ENCODE assay signal across 22 cellular contexts in the genomic region with DNA sequence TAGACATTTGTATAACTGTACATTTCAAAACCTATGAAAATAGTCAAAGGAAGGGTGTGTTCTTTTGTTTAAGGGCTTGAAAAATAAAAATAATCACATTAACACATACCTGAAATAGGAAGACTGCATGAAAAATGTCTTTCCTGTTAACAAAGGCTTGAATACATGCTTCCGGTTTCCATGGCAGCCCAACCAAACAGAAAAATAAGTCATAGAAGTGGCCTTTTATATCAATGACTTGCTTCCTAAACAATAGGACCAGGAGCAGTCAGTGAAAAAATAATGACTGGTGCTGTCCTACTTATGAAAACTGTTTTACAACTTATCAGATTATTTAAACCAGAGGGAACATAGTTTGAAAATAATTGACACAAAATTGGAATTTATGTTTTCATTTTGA.
DNase-seq lines count a peak whose midpoint lies in the region; ATAC-seq, FAIRE-seq and TF ChIP-seq lines count a peak whose summit lies in the region.
"Had no signal": no experiment of that assay in that cellular context is flagged by ENCODE, and none has a peak within 500 bp of the region (broad histone marks: within the 10 kb centered on the region; RNA-seq: fewer than 3 reads in every experiment).

No MANE protein-coding gene starts in this region.

- in situ Hi-C loops in HepG2 (cut with HindIII; ENCODE audit: extremely low pct_ligation_motif_present, low pct_unique_long_range_greater_than_20kb), result no loop called here

- TF ChIP-seq EP300 in HepG2 (IDR thresholded peaks at IDR 0.05; ENCODE audit: low read depth in 2 of 2, low read length in 2 of 2), result no peak
- TF ChIP-seq EP300 in HepG2 (CRISPR knock-in tag; IDR thresholded peaks at IDR 0.05; ENCODE audit: borderline replicate concordance), result no peak

- intact Hi-C loops in HepG2 (cut with micrococcal nuclease; ENCODE audit: unreplicated experiment), result no loop called here
- intact Hi-C loops in PC-9 (cut with micrococcal nuclease; ENCODE audit: unreplicated experiment), result no loop called here

- TSS peak; percentile 4 for BruUV-seq in HepG2 (replicated peaks; lab: Mats Ljungman, UMichigan)
- BruUV-seq in PC-9 (replicated peaks; lab: Mats Ljungman, UMichigan), result no TSS peak

- no peak for TF ChIP-seq POLR2A in HepG2 (IDR thresholded peaks at IDR 0.05; ENCODE audit: insufficient read depth in 1 of 2, low read depth in 2 of 2, low read length in 2 of 2)
- no peak for TF ChIP-seq POLR2A in H54 (IDR thresholded peaks at IDR 0.05; ENCODE audit: low read depth, low read length)

- POLR2A ChIA-PET in HepG2 (lab: Yijun Ruan, JAX), result no interaction called here
- POLR2A ChIA-PET in PC-9 (lab: Charles Lee; ENCODE audit: unreplicated experiment), result no interaction called here

- no peak for ATAC-seq in HepG2
- ATAC-seq: effector memory CD8-positive, alpha-beta T cell; GM23338; stimulated activated naive CD8-positive, alpha-beta T cell treated with anti-CD3 and anti-CD28 coated beads, Interleukin-15, Interleukin-2, amounts not matched to agents 100 U/mL and 50 U/mL, for 24 hours had no signal

- 93% methylated on average over 1 of the region's 1 CpG for whole genome bisulfite sequencing in HepG2 (ENCODE audit: low lambda C conversion rate)

- H3K4me2 ChIP-seq in astrocyte (ENCODE audit: low read length) (no peak overlapping the region), HepG2 (ENCODE audit: low read depth, low read length) (no peak overlapping the region), PC-9 (no peak overlapping the region)
- H3K4me2 ChIP-seq: GM23338 had no signal

- TF ChIP-seq CTCF in astrocyte (IDR thresholded peaks at IDR 0.05; ENCODE audit: insufficient read depth, low read depth, low read length) (no peak), HepG2 (CRISPR knock-in tag; IDR thresholded peaks at IDR 0.05) (no peak), PC-9 (conservative IDR thresholded peaks at IDR 0.05) (no peak)

- no peaks in the 10 kb centered on the region for H3K27me3 Mint-ChIP-seq in astrocyte (ENCODE audit: low read depth, unreplicated experiment)
- H3K27me3 Mint-ChIP-seq: B cell; effector memory CD8-positive, alpha-beta T cell had no signal

- FAIRE-seq in astrocyte (lab: Jason Lieb, UNC) (no peak), HepG2 (lab: Jason Lieb, UNC) (no peak), H54 (lab: Jason Lieb, UNC) (no peak)
- FAIRE-seq: HTR-8/SVneo had no signal

- H3K4me1 ChIP-seq in astrocyte (ENCODE audit: insufficient read depth, low read length) (no peaks in the 10 kb centered on the region), HepG2 (ENCODE audit: insufficient read depth, low read length) (no peaks in the 10 kb centered on the region), PC-9 (replicated peaks; ENCODE audit: insufficient read depth) (no peaks in the 10 kb centered on the region)
- H3K4me1 ChIP-seq: transverse colon had no signal

- no peaks in the 10 kb centered on the region for H3F3A ChIP-seq in PC-9 (ENCODE audit: insufficient read depth, low read depth)

- no peaks in the 10 kb centered on the region for H3K4me1 Mint-ChIP-seq in astrocyte (ENCODE audit: low read depth, unreplicated experiment)
- H3K4me1 Mint-ChIP-seq: B cell, GM23338 had no signal

- H3K27ac ChIP-seq in astrocyte (ENCODE audit: low read depth, low read length) (no peak overlapping the region), HepG2 (ENCODE audit: extremely low read length, insufficient read depth, low read length) (no peak overlapping the region), PC-9 (no peak overlapping the region)
- H3K27ac ChIP-seq: parathyroid adenoma, transverse colon, VCaP had no signal

- H3K36me3 ChIP-seq in astrocyte (ENCODE audit: insufficient read depth, low read length) (no peaks in the 10 kb centered on the region), HepG2 (replicated peaks in 1 of 2; ENCODE audit: control insufficient read depth in 1 of 2, insufficient read depth in 2 of 2, low read length in 2 of 2) (peaks cover 4 to 6% of the 10 kb centered on the region in 2 experiments; a peak in 3 of 5 replicates), PC-9 (ENCODE audit: low read depth) (no peaks in the 10 kb centered on the region)
- H3K36me3 ChIP-seq: transverse colon had no signal

- H3K36me3 Mint-ChIP-seq in astrocyte (ENCODE audit: low read depth, unreplicated experiment), result no peaks in the 10 kb centered on the region

- CTCF ChIA-PET in HepG2 (lab: Yijun Ruan, JAX; ENCODE audit: low intra/inter-chr PET ratio, low total read pairs), result no interaction called here
- CTCF ChIA-PET in PC-9 (lab: Charles Lee), result no interaction called here

- no peak overlapping the region for H3K27ac Mint-ChIP-seq in astrocyte (ENCODE audit: unreplicated experiment)
- H3K27ac Mint-ChIP-seq: B cell, GM23338 had no signal

- no peaks in the 10 kb centered on the region for H3K9me2 ChIP-seq in PC-9 (ENCODE audit: insufficient read depth)

- H3K9ac ChIP-seq in astrocyte (ENCODE audit: low read length) (no peak overlapping the region), HepG2 (ENCODE audit: insufficient read depth, low read depth, low read length) (no peak overlapping the region)
- H3K9ac ChIP-seq: parathyroid adenoma had no signal

- H3K9me3 ChIP-seq in astrocyte (ENCODE audit: insufficient read depth, low read depth, low read length) (no peaks in the 10 kb centered on the region), HepG2 (ENCODE audit: low read length) (no peaks in the 10 kb centered on the region), PC-9 (ENCODE audit: insufficient read depth, low read depth) (no peaks in the 10 kb centered on the region)
- H3K9me3 ChIP-seq: transverse colon had no signal

- no peak overlapping the region for H3K4me3 ChIP-seq in astrocyte (ENCODE audit: insufficient read depth, low read depth, low read length)
- H3K4me3 ChIP-seq in HepG2 (replicated peaks in 1 of 3; ENCODE audit: insufficient read depth in 1 of 3, low read depth in 2 of 3, low read length in 3 of 3), result no peak overlapping the region
- H3K4me3 ChIP-seq in PC-9, result no peak overlapping the region
- H3K4me3 ChIP-seq: GM23338, lung, transverse colon had no signal

- H3K27me3 ChIP-seq in astrocyte (ENCODE audit: insufficient read depth, low read length) (no peaks in the 10 kb centered on the region), HepG2 (ENCODE audit: control insufficient read depth in 1 of 2, insufficient read depth in 2 of 2, low read length in 2 of 2) (no peaks in the 10 kb centered on the region), PC-9 (ENCODE audit: insufficient read depth, low read depth) (peaks cover 7% of the 10 kb centered on the region; the same call in 1 of the 2 replicates)
- H3K27me3 ChIP-seq: transverse colon had no signal

- H3K79me2 ChIP-seq in astrocyte (ENCODE audit: insufficient read depth, low read length), result no peaks in the 10 kb centered on the region
- no peaks in the 10 kb centered on the region for H3K79me2 ChIP-seq in HepG2 (ENCODE audit: insufficient read depth, low read length)
- no peaks in the 10 kb centered on the region for H3K79me2 ChIP-seq in PC-9 (ENCODE audit: low read depth)
- H3K79me2 ChIP-seq: parathyroid adenoma had no signal

- no peak overlapping the region for H3K4me3 Mint-ChIP-seq in astrocyte (ENCODE audit: unreplicated experiment)
- H3K4me3 Mint-ChIP-seq: B cell; effector memory CD8-positive, alpha-beta T cell; GM23338 had no signal

- H2AFZ ChIP-seq in astrocyte (ENCODE audit: low read depth, low read length) (no peak overlapping the region), HepG2 (ENCODE audit: low read length) (no peak overlapping the region), PC-9 (no peak overlapping the region)
- H2AFZ ChIP-seq: GM23338, parathyroid adenoma had no signal

- DNase-seq in EH (ENCODE audit: low read depth) (peak; percentile 46), MV-4-11 (lab: John Stamatoyannopoulos, UW) (peak; percentile 12), astrocyte (ENCODE audit: low read depth) (peak; percentile 6), HepG2 (ENCODE audit: low spot score) (peak; percentile 14), H54 (ENCODE audit: insufficient read length, low spot score) (no peak), DMS153 treated with DMSO at 0.1 percent for 48 hours (lab: John Stamatoyannopoulos, UW; ENCODE audit: unreplicated experiment) (no peak), PC-9 (no peak)
- DNase-seq: activated CD4-positive, alpha-beta T cell treated with anti-CD3 and anti-CD28 coated beads, Interleukin-2, amount 50 U/mL, for 4 hours; activated T-cell treated with anti-CD3 and anti-CD28 coated beads for 4 hours; COR-L47; effector memory CD8-positive, alpha-beta T cell; Karpas-422; NCI-H1436 treated with DMSO at 0.1 percent for 48 hours; NCI-H446; stimulated activated naive CD8-positive, alpha-beta T cell treated with anti-CD3 and anti-CD28 coated beads, Interleukin-15, Interleukin-2, amounts not matched to agents 100 U/mL and 50 U/mL, for 24 hours; transverse colon had no signal

- H3K9me3 Mint-ChIP-seq in astrocyte (ENCODE audit: unreplicated experiment), result no peaks in the 10 kb centered on the region
- H3K9me3 Mint-ChIP-seq: effector memory CD8-positive, alpha-beta T cell; GM23338 had no signal

- TF ChIP-seq RAD21 in HepG2 (CRISPR knock-in tag; IDR thresholded peaks at IDR 0.05), result no peak

- no peaks in the 10 kb centered on the region for H4K20me1 ChIP-seq in astrocyte (ENCODE audit: insufficient read depth, low read length)
- no peaks in the 10 kb centered on the region for H4K20me1 ChIP-seq in HepG2 (ENCODE audit: insufficient read depth, low read length)
- no peaks in the 10 kb centered on the region for H4K20me1 ChIP-seq in PC-9 (ENCODE audit: insufficient read depth)

TF ChIP-seq in HepG2, 621 proteins besides CTCF, POLR2A, EP300 and RAD21 (continues in another document):
- TF ChIP-seq SOX6 (IDR thresholded peaks at IDR 0.05), result no peak
- TF ChIP-seq SOX6 (CRISPR knock-in tag; IDR thresholded peaks at IDR 0.05), result no peak
- TF ChIP-seq NFE2 (CRISPR knock-in tag; IDR thresholded peaks at IDR 0.05), result no peak
- no peak for TF ChIP-seq CREM (IDR thresholded peaks at IDR 0.05)
- no peak for TF ChIP-seq CREM (CRISPR knock-in tag; IDR thresholded peaks at IDR 0.05)
- TF ChIP-seq HHEX (CRISPR knock-in tag; IDR thresholded peaks at IDR 0.05), result no peak
- no peak for TF ChIP-seq FUBP1 (CRISPR knock-in tag; IDR thresholded peaks at IDR 0.05; ENCODE audit: borderline replicate concordance)
- TF ChIP-seq TARDBP (CRISPR knock-in tag; IDR thresholded peaks at IDR 0.05), result no peak

Comparison
In these comparisons a context has a peak if more than half of its experiments do, and no peak if none do; other contexts are left out.
1. DNase-seq: peak in EH (single experiment), MV-4-11 (single experiment), astrocyte (single experiment) and HepG2 (single experiment); none in H54 (single experiment), DMS153 treated with DMSO at 0.1 percent for 48 hours (single experiment) and PC-9 (0 of 2).